13 cellular contexts compared by ENCODE assay signal in the genomic region with DNA sequence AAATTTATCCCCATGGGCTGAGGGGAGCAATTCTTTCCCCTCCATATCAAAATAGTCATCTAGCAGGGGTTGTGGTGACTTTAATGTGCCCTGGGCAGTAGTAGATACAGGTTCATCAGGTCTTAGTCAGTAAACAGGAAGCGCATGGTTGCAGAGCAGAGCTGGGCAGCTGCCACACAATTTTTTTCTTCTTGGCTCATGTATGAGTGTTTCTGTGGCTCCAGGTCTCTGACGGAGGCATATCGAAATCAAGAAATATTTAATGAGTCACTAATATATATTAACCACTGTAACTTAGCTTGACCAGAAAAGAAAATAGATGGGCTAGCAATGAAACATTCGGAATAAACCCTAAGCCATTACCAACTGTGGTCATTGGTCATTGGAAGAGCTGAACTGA.
DNase-seq lines count a peak whose midpoint lies in the region; ATAC-seq and TF ChIP-seq lines count a peak whose summit lies in the region.
"Had no signal": no experiment of that assay in that cellular context is flagged by ENCODE, and none has a peak within 500 bp of the region (broad histone marks: within the 10 kb centered on the region; RNA-seq: fewer than 3 reads in every experiment).

No MANE protein-coding gene starts in this region.

- TF ChIP-seq CTCF in fibroblast of villous mesenchyme (IDR thresholded peaks at IDR 0.05; ENCODE audit: insufficient read depth, low read depth, low read length) (no peak), coronary artery (IDR thresholded peaks at IDR 0.05) (no peak)

- H3K4me1 Mint-ChIP-seq in activated T-helper 1 cell treated with anti-CD3 and anti-CD28 coated beads, Interleukin-12 subunit alpha, Interleukin-12 subunit beta, Interleukin-2, Interleukin-4 antibody, amounts not matched to agents 30 ng/mL and 10 ng/mL and 1 ng/mL, durations not matched to agents 14 hours and 24 hours and 36 hours (ENCODE audit: low read depth): peaks cover 10% of the 10 kb centered on the region

- DNase-seq in activated T-helper 1 cell treated with anti-CD3 and anti-CD28 coated beads, Interleukin-12 subunit alpha, Interleukin-12 subunit beta, Interleukin-2, Interleukin-4 antibody, amounts not matched to agents 30 ng/mL and 10 ng/mL and 1 ng/mL, durations not matched to agents 14 hours and 24 hours and 36 hours (ENCODE audit: low spot score): no peak
- DNase-seq in fibroblast of villous mesenchyme (ENCODE audit: low read depth) (peak; percentile 58), stromal cell of bone marrow (ENCODE audit: low read depth) (peak; percentile 22), coronary artery (ENCODE audit: low spot score) (no peak)
- DNase-seq: activated T-cell treated with anti-CD3 and anti-CD28 coated beads, Interleukin-2, amount 50 U/mL, for 72 hours; caudate nucleus; foreskin melanocyte; SHP77; stimulated activated naive CD4-positive, alpha-beta T cell treated with Interleukin-2 at 50 U/mL for 16 hours had no signal

- peaks cover 6% of the 10 kb centered on the region for H3K27me3 Mint-ChIP-seq in activated T-helper 1 cell treated with anti-CD3 and anti-CD28 coated beads, Interleukin-12 subunit alpha, Interleukin-12 subunit beta, Interleukin-2, Interleukin-4 antibody, amounts not matched to agents 30 ng/mL and 10 ng/mL and 1 ng/mL, durations not matched to agents 14 hours and 24 hours and 36 hours (ENCODE audit: insufficient read depth)

- H3K4me3 ChIP-seq in fibroblast of villous mesenchyme (ENCODE audit: low read depth, low read length) (no peak overlapping the region), coronary artery (no peak overlapping the region)

- no peaks in the 10 kb centered on the region for H3K36me3 Mint-ChIP-seq in activated T-helper 1 cell treated with anti-CD3 and anti-CD28 coated beads, Interleukin-12 subunit alpha, Interleukin-12 subunit beta, Interleukin-2, Interleukin-4 antibody, amounts not matched to agents 30 ng/mL and 10 ng/mL and 1 ng/mL, durations not matched to agents 14 hours and 24 hours and 36 hours (ENCODE audit: low read depth)

- H3K27ac Mint-ChIP-seq in activated T-helper 1 cell treated with anti-CD3 and anti-CD28 coated beads, Interleukin-12 subunit alpha, Interleukin-12 subunit beta, Interleukin-2, Interleukin-4 antibody, amounts not matched to agents 30 ng/mL and 10 ng/mL and 1 ng/mL, durations not matched to agents 14 hours and 24 hours and 36 hours: peak overlapping the region; percentile 10
- H3K27ac Mint-ChIP-seq: activated T-cell treated with anti-CD3 and anti-CD28 coated beads, Interleukin-2, amount 50 U/mL, for 72 hours had no signal

- H3K9me3 Mint-ChIP-seq in activated T-helper 1 cell treated with anti-CD3 and anti-CD28 coated beads, Interleukin-12 subunit alpha, Interleukin-12 subunit beta, Interleukin-2, Interleukin-4 antibody, amounts not matched to agents 30 ng/mL and 10 ng/mL and 1 ng/mL, durations not matched to agents 14 hours and 24 hours and 36 hours: no peaks in the 10 kb centered on the region

- ATAC-seq in GM18867 (IDR thresholded peaks at IDR 0.05; ENCODE audit: unreplicated experiment) (peak; percentile 55), GM21367 (IDR thresholded peaks at IDR 0.05; ENCODE audit: unreplicated experiment) (no peak)
- ATAC-seq in activated CD4-positive, CD25-positive, alpha-beta regulatory T cell treated with anti-CD3 and anti-CD28 coated beads, Interleukin-2, amount 50 U/mL, for 24 hours: no peak
- ATAC-seq: activated T-cell treated with anti-CD3 and anti-CD28 coated beads, Interleukin-2, amount 50 U/mL, for 72 hours had no signal

- H3K27ac ChIP-seq in coronary artery: no peak overlapping the region
- H3K27ac ChIP-seq: neutrophil had no signal

- intact Hi-C loops in activated T-helper 1 cell treated with anti-CD3 and anti-CD28 coated beads, Interleukin-12 subunit alpha, Interleukin-12 subunit beta, Interleukin-2, Interleukin-4 antibody, amounts not matched to agents 30 ng/mL and 10 ng/mL and 1 ng/mL, durations not matched to agents 14 hours and 24 hours and 36 hours (cut with micrococcal nuclease): no loop called here

- H3K4me3 Mint-ChIP-seq in activated T-helper 1 cell treated with anti-CD3 and anti-CD28 coated beads, Interleukin-12 subunit alpha, Interleukin-12 subunit beta, Interleukin-2, Interleukin-4 antibody, amounts not matched to agents 30 ng/mL and 10 ng/mL and 1 ng/mL, durations not matched to agents 14 hours and 24 hours and 36 hours: no peak overlapping the region
- H3K4me3 Mint-ChIP-seq: activated T-cell treated with anti-CD3 and anti-CD28 coated beads, Interleukin-2, amount 50 U/mL, for 72 hours had no signal

Comparison
In these comparisons a context has a peak if more than half of its experiments do, and no peak if none do; other contexts are left out.
1. DNase-seq: peak in fibroblast of villous mesenchyme (single experiment) and stromal cell of bone marrow (single experiment); none in activated T-helper 1 cell treated with anti-CD3 and anti-CD28 coated beads, Interleukin-12 subunit alpha, Interleukin-12 subunit beta, Interleukin-2, Interleukin-4 antibody, amounts not matched to agents 30 ng/mL and 10 ng/mL and 1 ng/mL, durations not matched to agents 14 hours and 24 hours and 36 hours (single experiment) and coronary artery (single experiment).